ENCODE assay signal across 19 cellular contexts in genomic region chr3:132242790-132243189, GRCh38.
DNase-seq lines count a peak whose midpoint lies in the region; ATAC-seq and TF ChIP-seq lines count a peak whose summit lies in the region.
"Had no signal": no experiment of that assay in that cellular context is flagged by ENCODE, and none has a peak within 500 bp of the region (broad histone marks: within the 10 kb centered on the region; RNA-seq: fewer than 3 reads in every experiment).

No MANE protein-coding gene starts in this region.

- H3K4me3 ChIP-seq in ACC112 (ENCODE audit: low read depth, low read length) (no peak overlapping the region), HL-60 (replicated peaks; ENCODE audit: insufficient read depth, low read length) (no peak overlapping the region), lower lobe of right lung (no peak overlapping the region), colonic mucosa (no peak overlapping the region), right atrium auricular region (no peak overlapping the region)
- H3K4me3 ChIP-seq: PC-9 had no signal

- H3K36me3 ChIP-seq in ACC112 (ENCODE audit: insufficient read depth, low read length) = no peaks in the 10 kb centered on the region
- H3K36me3 ChIP-seq in lower lobe of right lung = no peaks in the 10 kb centered on the region
- no peaks in the 10 kb centered on the region for H3K36me3 ChIP-seq in colonic mucosa
- H3K36me3 ChIP-seq in right atrium auricular region = no peaks in the 10 kb centered on the region

- H3K27ac ChIP-seq in ACC112 (ENCODE audit: low read depth, low read length) = no peak overlapping the region
- peak overlapping the region; percentile 79 for H3K27ac ChIP-seq in HL-60 (replicated peaks)
- H3K27ac ChIP-seq in lower lobe of right lung = no peak overlapping the region
- no peak overlapping the region for H3K27ac ChIP-seq in colonic mucosa
- H3K27ac ChIP-seq in caudate nucleus (ENCODE audit: low read depth, low read length) = no peak overlapping the region
- H3K27ac ChIP-seq in right atrium auricular region = no peak overlapping the region
- H3K27ac ChIP-seq: PC-9 had no signal

- H3K4me1 ChIP-seq in ACC112 (ENCODE audit: control insufficient read depth, insufficient read depth, low read length, unreplicated experiment) (no peaks in the 10 kb centered on the region), lower lobe of right lung (peaks cover 10% of the 10 kb centered on the region), colonic mucosa (no peaks in the 10 kb centered on the region), right atrium auricular region (no peaks in the 10 kb centered on the region)

- intact Hi-C loops in lower lobe of right lung (cut with DNase I) (no loop called here), colonic mucosa (cut with DNase I) (no loop called here)

- no peak overlapping the region for H3K9ac ChIP-seq in colonic mucosa (ENCODE audit: low read depth in 2 of 2, low read length in 2 of 2)

- H3K79me2 ChIP-seq in ACC112 (ENCODE audit: control insufficient read depth, insufficient read depth, low read length, unreplicated experiment) = no peaks in the 10 kb centered on the region

- DNase-seq in HL-60 (ENCODE audit: low read depth in 1 of 2, low spot score in 1 of 2) (peak; percentile 74 to 80), NOMO-1 treated with dmso at 0.1 percent for 144 hours (lab: John Stamatoyannopoulos, UW; ENCODE audit: unreplicated experiment) (peak; percentile 53), lower lobe of right lung (no peak), colonic mucosa (no peak), caudate nucleus (lab: John Stamatoyannopoulos, UW) (no peak), right atrium auricular region (ENCODE audit: low spot score) (no peak)
- DNase-seq: CD8-positive, alpha-beta T cell; DND-41; Karpas-422; NCI-H1092; NCI-H1436 treated with DMSO at 0.1 percent for 48 hours; NCI-H1930; NCI-H2227 treated with DMSO at 0.1 percent for 48 hours; NCI-H510A; PC-9; RPMI8226; SHP77 had no signal

- H2AFZ ChIP-seq in ACC112 (ENCODE audit: low read length, unreplicated experiment) = peak overlapping the region; percentile 61
- H2AFZ ChIP-seq: PC-9 had no signal

- peak; percentile 44 to 52 for ATAC-seq in lower lobe of right lung
- no peak for ATAC-seq in GM21381 (IDR thresholded peaks at IDR 0.05; ENCODE audit: unreplicated experiment)
- ATAC-seq: CD8-positive, alpha-beta T cell had no signal

- H3K27me3 ChIP-seq in ACC112 (ENCODE audit: insufficient read depth, low read length) = peaks cover 66% of the 10 kb centered on the region
- no peaks in the 10 kb centered on the region for H3K27me3 ChIP-seq in HL-60 (ENCODE audit: insufficient read depth, poor library complexity, severe bottlenecking)
- H3K27me3 ChIP-seq in lower lobe of right lung (ENCODE audit: low read depth) = no peaks in the 10 kb centered on the region
- H3K27me3 ChIP-seq in colonic mucosa = no peaks in the 10 kb centered on the region
- no peaks in the 10 kb centered on the region for H3K27me3 ChIP-seq in right atrium auricular region

- no peak for TF ChIP-seq CTCF in HL-60 (IDR thresholded peaks at IDR 0.05; ENCODE audit: insufficient read depth, low read length)
- TF ChIP-seq CTCF in lower lobe of right lung (IDR thresholded peaks at IDR 0.05) = no peak
- no peak for TF ChIP-seq CTCF in colonic mucosa (IDR thresholded peaks at IDR 0.05)
- no peak for TF ChIP-seq CTCF in right atrium auricular region (IDR thresholded peaks at IDR 0.05)

- H3K9me3 ChIP-seq in lower lobe of right lung (no peaks in the 10 kb centered on the region), colonic mucosa (no peaks in the 10 kb centered on the region), right atrium auricular region (no peaks in the 10 kb centered on the region)

Comparison
In these comparisons a context has a peak if more than half of its experiments do, and no peak if none do; other contexts are left out.
1. DNase-seq: peak in HL-60 (2 of 2) and NOMO-1 treated with dmso at 0.1 percent for 144 hours (single experiment); none in lower lobe of right lung (single experiment), colonic mucosa (single experiment), caudate nucleus (0 of 61) and right atrium auricular region (single experiment).